ENCODE assay signal across 13 cellular contexts in the genomic region with DNA sequence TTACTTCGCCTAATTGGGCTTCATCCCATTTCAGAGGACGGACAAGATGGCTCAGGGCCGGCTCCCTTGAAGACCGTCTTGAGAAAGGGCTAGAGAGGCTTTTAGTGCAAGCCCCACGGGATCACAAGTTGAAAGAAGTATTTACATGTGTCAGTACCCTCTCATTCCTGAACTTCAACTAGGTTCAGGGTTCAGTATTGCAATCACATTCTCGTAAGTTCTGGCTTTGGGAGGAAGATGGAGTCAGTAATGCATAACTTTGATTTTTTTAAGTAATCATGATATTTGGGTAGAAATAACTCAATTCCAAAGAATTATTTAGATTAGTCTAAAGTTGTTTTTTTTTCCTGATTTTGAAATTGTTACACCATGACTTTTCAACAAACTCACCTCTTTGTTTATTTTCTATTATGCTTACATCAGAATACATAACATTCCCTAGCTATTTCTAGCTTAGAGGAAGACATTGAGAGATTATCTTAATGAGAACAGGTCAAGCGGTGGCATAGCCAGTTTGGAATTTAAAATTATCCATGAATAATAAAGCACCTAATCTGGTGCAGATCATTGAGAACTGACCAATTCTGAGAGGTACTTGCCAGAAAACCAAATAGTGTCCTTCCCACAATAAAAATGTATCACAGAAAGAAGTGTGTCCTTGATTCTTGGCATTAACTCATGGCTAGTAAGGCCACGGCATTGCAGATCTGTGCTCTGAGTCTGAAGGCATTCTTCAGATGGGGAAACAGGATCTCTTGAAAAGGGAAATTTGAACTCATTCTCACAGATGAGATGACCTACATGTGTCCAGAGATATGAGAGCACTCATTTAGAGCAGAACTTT.
DNase-seq lines count a peak whose midpoint lies in the region; ATAC-seq and TF ChIP-seq lines count a peak whose summit lies in the region.
"Had no signal": no experiment of that assay in that cellular context is flagged by ENCODE, and none has a peak within 500 bp of the region (broad histone marks: within the 10 kb centered on the region; RNA-seq: fewer than 3 reads in every experiment).

No MANE protein-coding gene starts in this region.

- H3K4me3 ChIP-seq in mammary epithelial cell (replicated peaks in 1 of 3; ENCODE audit: insufficient read depth in 1 of 3, low read depth in 2 of 3, low read length in 3 of 3): no peak overlapping the region
- no peak overlapping the region for H3K4me3 ChIP-seq in colonic mucosa

- H3K27ac ChIP-seq in mammary epithelial cell (ENCODE audit: insufficient read depth, low read depth, low read length) (no peak overlapping the region), colonic mucosa (no peak overlapping the region)
- H3K27ac ChIP-seq: WERI-Rb-1 had no signal

- no peaks in the 10 kb centered on the region for H3K36me3 ChIP-seq in mammary epithelial cell (ENCODE audit: insufficient read depth, low read length)
- no peaks in the 10 kb centered on the region for H3K36me3 ChIP-seq in colonic mucosa
- H3K36me3 ChIP-seq: WERI-Rb-1 had no signal

- H3K4me1 Mint-ChIP-seq in activated T-helper 2 cell treated with anti-CD3 and anti-CD28 coated beads, Interferon-gamma antibody, Interleukin-2, Interleukin-4, amounts not matched to agents 10 μg/mL and 5 μg/mL and 100 μg/mL, durations not matched to agents 14 hours and 24 hours and 36 hours (ENCODE audit: low read depth): no peaks in the 10 kb centered on the region

- TF ChIP-seq CTCF in mammary epithelial cell (conservative IDR thresholded peaks at IDR 0.05 in 1 of 2, IDR thresholded peaks at IDR 0.05 in 1 of 2; ENCODE audit: extremely low read depth in 1 of 2, insufficient read depth in 1 of 2, low read depth in 1 of 2, low read length in 2 of 2) (no peak), colonic mucosa (IDR thresholded peaks at IDR 0.05) (no peak)

- no peak for ATAC-seq in HG02973 (IDR thresholded peaks at IDR 0.05; ENCODE audit: unreplicated experiment)
- ATAC-seq: activated T-cell treated with anti-CD3 and anti-CD28 coated beads, Interleukin-2, amount 50 U/mL, for 4 hours had no signal

- WGBS in mammary epithelial cell (ENCODE audit: low coverage, missing lambda C conversion rate): 75% methylated on average over 8 of the region's 8 CpGs

- dilution Hi-C loops in mammary epithelial cell (cut with HindIII; ENCODE audit: low sequenced_read_pairs): no loop called here

- H3K27me3 Mint-ChIP-seq in activated T-helper 2 cell treated with anti-CD3 and anti-CD28 coated beads, Interferon-gamma antibody, Interleukin-2, Interleukin-4, amounts not matched to agents 10 μg/mL and 5 μg/mL and 100 μg/mL, durations not matched to agents 14 hours and 24 hours and 36 hours (ENCODE audit: low read depth): peaks cover 6% of the 10 kb centered on the region

- H3K9ac ChIP-seq in mammary epithelial cell (ENCODE audit: insufficient read depth, low read length) (no peak overlapping the region), colonic mucosa (ENCODE audit: low read depth in 2 of 2, low read length in 2 of 2) (no peak overlapping the region)

- BruUV-seq in mammary epithelial cell (replicated peaks; lab: Mats Ljungman, UMichigan): no TSS peak

- no peak overlapping the region for H3K4me2 ChIP-seq in mammary epithelial cell (ENCODE audit: insufficient read depth, low read depth, low read length)

- in situ Hi-C loops in mammary epithelial cell (cut with MboI; ENCODE audit: low sequenced_read_pairs in 2 of 2): loop anchor here (10.0 kb wide), 2 partner anchors 93 to 553 kb away; partner anchors contain the start of gene BLID (in 2 of the 2)

- H3K27ac Mint-ChIP-seq in activated T-helper 2 cell treated with anti-CD3 and anti-CD28 coated beads, Interferon-gamma antibody, Interleukin-2, Interleukin-4, amounts not matched to agents 10 μg/mL and 5 μg/mL and 100 μg/mL, durations not matched to agents 14 hours and 24 hours and 36 hours: no peak overlapping the region

- H3K27me3 ChIP-seq in mammary epithelial cell (ENCODE audit: insufficient read depth, low read length) (no peaks in the 10 kb centered on the region), colonic mucosa (no peaks in the 10 kb centered on the region)

- H3K4me3 Mint-ChIP-seq in activated T-helper 2 cell treated with anti-CD3 and anti-CD28 coated beads, Interferon-gamma antibody, Interleukin-2, Interleukin-4, amounts not matched to agents 10 μg/mL and 5 μg/mL and 100 μg/mL, durations not matched to agents 14 hours and 24 hours and 36 hours (ENCODE audit: low read depth): no peak overlapping the region
- H3K4me3 Mint-ChIP-seq: activated T-cell treated with anti-CD3 and anti-CD28 coated beads, Interleukin-2, amount 50 U/mL, for 4 hours had no signal

- no peaks in the 10 kb centered on the region for H3K9me3 Mint-ChIP-seq in activated T-helper 2 cell treated with anti-CD3 and anti-CD28 coated beads, Interferon-gamma antibody, Interleukin-2, Interleukin-4, amounts not matched to agents 10 μg/mL and 5 μg/mL and 100 μg/mL, durations not matched to agents 14 hours and 24 hours and 36 hours
- H3K9me3 Mint-ChIP-seq: activated T-cell treated with anti-CD3 and anti-CD28 coated beads, Interleukin-2, amount 50 U/mL, for 4 hours had no signal

- H3K79me2 ChIP-seq in mammary epithelial cell (ENCODE audit: insufficient read depth, low read length): no peaks in the 10 kb centered on the region

- H4K20me1 ChIP-seq in mammary epithelial cell (ENCODE audit: insufficient read depth, low read length): no peaks in the 10 kb centered on the region

- no peaks in the 10 kb centered on the region for H3K9me3 ChIP-seq in mammary epithelial cell (replicated peaks; ENCODE audit: insufficient read depth, low read length)
- H3K9me3 ChIP-seq in colonic mucosa: no peaks in the 10 kb centered on the region

- H2AFZ ChIP-seq in mammary epithelial cell (ENCODE audit: low read depth, low read length): peak overlapping the region; percentile 3

- H3K4me1 ChIP-seq in mammary epithelial cell (ENCODE audit: insufficient read depth, low read length) (peaks cover 12% of the 10 kb centered on the region), colonic mucosa (no peaks in the 10 kb centered on the region)

- CTCF ChIA-PET in mammary epithelial cell (lab: Charles Lee; ENCODE audit: low non-redundant PET): no interaction called here

- H3K36me3 Mint-ChIP-seq in activated T-helper 2 cell treated with anti-CD3 and anti-CD28 coated beads, Interferon-gamma antibody, Interleukin-2, Interleukin-4, amounts not matched to agents 10 μg/mL and 5 μg/mL and 100 μg/mL, durations not matched to agents 14 hours and 24 hours and 36 hours (ENCODE audit: low read depth): no peaks in the 10 kb centered on the region

- intact Hi-C loops in mammary epithelial cell (cut with micrococcal nuclease) (loop anchor here (10.0 kb wide), 1 partner anchor 753 kb away; the partner anchor contains the start of genes SORL1 and SORL1-AS1), colonic mucosa (cut with DNase I) (no loop called here)
- intact Hi-C loops in activated T-helper 2 cell treated with anti-CD3 and anti-CD28 coated beads, Interferon-gamma antibody, Interleukin-2, Interleukin-4, amounts not matched to agents 10 μg/mL and 5 μg/mL and 100 μg/mL, durations not matched to agents 14 hours and 24 hours and 36 hours (cut with micrococcal nuclease): no loop called here

- DNase-seq in GM03348 (ENCODE audit: low spot score) (peak; percentile 18), mammary epithelial cell (no peak), iris pigment epithelial cell (ENCODE audit: low read depth) (peak; percentile 93), superior temporal gyrus (ENCODE audit: extremely low spot score) (peak; percentile 53), colonic mucosa (no peak), NCI-H2171 (lab: John Stamatoyannopoulos, UW) (no peak)
- no peak for DNase-seq in activated T-helper 2 cell treated with anti-CD3 and anti-CD28 coated beads, Interferon-gamma antibody, Interleukin-2, Interleukin-4, amounts not matched to agents 10 μg/mL and 5 μg/mL and 100 μg/mL, durations not matched to agents 14 hours and 24 hours and 36 hours (ENCODE audit: low spot score)
- DNase-seq: activated T-cell treated with anti-CD3 and anti-CD28 coated beads, Interleukin-2, amount 50 U/mL, for 4 hours; glutamatergic neuron; NCI-H510A; SHP77; WERI-Rb-1 had no signal

Comparison
In these comparisons a context has a peak if more than half of its experiments do, and no peak if none do; other contexts are left out.
1. DNase-seq: peak in GM03348 (single experiment), iris pigment epithelial cell (single experiment) and superior temporal gyrus (single experiment); none in mammary epithelial cell (single experiment), colonic mucosa (single experiment), activated T-helper 2 cell treated with anti-CD3 and anti-CD28 coated beads, Interferon-gamma antibody, Interleukin-2, Interleukin-4, amounts not matched to agents 10 μg/mL and 5 μg/mL and 100 μg/mL, durations not matched to agents 14 hours and 24 hours and 36 hours (single experiment) and NCI-H2171 (single experiment).